Comparison of ENCODE assay signal across 11 cellular contexts in the genomic region with DNA sequence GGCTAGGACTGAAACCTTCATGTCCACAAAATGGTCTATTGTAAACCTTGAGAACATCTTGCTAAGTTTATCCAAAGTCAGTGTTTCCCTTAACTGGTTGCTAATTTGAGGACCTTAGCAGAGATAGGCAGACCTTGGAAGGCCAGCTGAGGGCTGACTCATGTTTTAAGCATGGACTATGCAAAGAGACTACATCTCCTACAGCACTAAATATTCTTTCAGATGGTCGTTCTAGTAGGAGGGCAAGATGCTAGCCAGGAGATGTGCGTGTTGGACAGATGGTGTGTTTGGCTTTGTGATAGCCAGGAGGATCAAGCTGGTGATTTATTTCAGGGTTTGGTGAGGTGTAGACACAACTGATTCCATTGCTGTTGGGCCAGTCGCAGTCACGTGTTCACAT.
A peak's percentile ranks its signal among the peaks of the same experiment; 100 is the strongest.
DNase-seq lines count a peak whose midpoint lies in the region; ATAC-seq and TF ChIP-seq lines count a peak whose summit lies in the region.
"Had no signal": no experiment of that assay in that cellular context is flagged by ENCODE, and none has a peak within 500 bp of the region (broad histone marks: within the 10 kb centered on the region; RNA-seq: fewer than 3 reads in every experiment).

No MANE protein-coding gene starts in this region.

- no peak for TF ChIP-seq POLR2A in testis (IDR thresholded peaks at IDR 0.05)

- CTCF ChIA-PET in activated CD4-positive, alpha-beta T cell treated with anti-CD3 and anti-CD28 coated beads for 36 hours (lab: Charles Lee): interaction anchor here (0.6 to 1.2 kb wide), 2 partner anchors 16 to 73 kb away, joined by 3 to 6 read pairs; no protein-coding TSS in a partner anchor

- peak; percentile 58 for ATAC-seq in left ventricle myocardium superior
- no peak for ATAC-seq in activated CD4-positive, alpha-beta T cell treated with anti-CD3 and anti-CD28 coated beads for 36 hours

- H3K9me3 ChIP-seq in testis: no peaks in the 10 kb centered on the region
- H3K9me3 ChIP-seq: colonic mucosa had no signal

- H3K4me3 ChIP-seq in astrocyte of the spinal cord (ENCODE audit: low read depth, low read length) (no peak overlapping the region), testis (no peak overlapping the region)
- H3K4me3 ChIP-seq: colonic mucosa had no signal

- no peaks in the 10 kb centered on the region for H3K9me3 Mint-ChIP-seq in activated T-cell treated with anti-CD3 and anti-CD28 coated beads, Interleukin-2, amount 50 U/mL, for 24 hours
- no peaks in the 10 kb centered on the region for H3K9me3 Mint-ChIP-seq in activated CD4-positive, alpha-beta T cell treated with anti-CD3 and anti-CD28 coated beads for 36 hours (ENCODE audit: low read depth)

- DNase-seq in HS-5 (ENCODE audit: low read depth): peak; percentile 32
- DNase-seq in astrocyte of the spinal cord (ENCODE audit: low read depth, low spot score): peak; percentile 87
- no peak for DNase-seq in left ventricle myocardium superior
- DNase-seq in testis: peak; percentile 56
- DNase-seq in activated T-cell treated with anti-CD3 and anti-CD28 coated beads, Interleukin-2, amount 50 U/mL, for 24 hours: no peak
- DNase-seq in D341Med (ENCODE audit: low spot score): no peak
- no peak for DNase-seq in DMS53 treated with DMSO at 0.1 percent for 48 hours (lab: John Stamatoyannopoulos, UW; ENCODE audit: unreplicated experiment)
- DNase-seq in activated CD4-positive, alpha-beta T cell treated with anti-CD3 and anti-CD28 coated beads for 36 hours: no peak
- DNase-seq: colonic mucosa, GOT3 had no signal

- no peaks in the 10 kb centered on the region for H3K27me3 ChIP-seq in testis
- H3K27me3 ChIP-seq: colonic mucosa had no signal

- peaks cover 19% of the 10 kb centered on the region for H3K27me3 Mint-ChIP-seq in activated T-cell treated with anti-CD3 and anti-CD28 coated beads, Interleukin-2, amount 50 U/mL, for 24 hours
- H3K27me3 Mint-ChIP-seq in activated CD4-positive, alpha-beta T cell treated with anti-CD3 and anti-CD28 coated beads for 36 hours: peaks cover 2% of the 10 kb centered on the region

- H3K4me1 ChIP-seq in testis: peaks cover 33% of the 10 kb centered on the region
- H3K4me1 ChIP-seq: colonic mucosa, parathyroid adenoma had no signal

- in situ Hi-C loops in astrocyte of the spinal cord (cut with HindIII; ENCODE audit: low sequenced_read_pairs): no loop called here

- no peak overlapping the region for H3K27ac Mint-ChIP-seq in activated T-cell treated with anti-CD3 and anti-CD28 coated beads, Interleukin-2, amount 50 U/mL, for 24 hours
- H3K27ac Mint-ChIP-seq in activated CD4-positive, alpha-beta T cell treated with anti-CD3 and anti-CD28 coated beads for 36 hours: no peak overlapping the region

- H3K36me3 ChIP-seq in testis (ENCODE audit: low read depth, missing control alignments): no peaks in the 10 kb centered on the region
- H3K36me3 ChIP-seq: colonic mucosa had no signal

- H3K36me3 Mint-ChIP-seq in activated T-cell treated with anti-CD3 and anti-CD28 coated beads, Interleukin-2, amount 50 U/mL, for 24 hours (ENCODE audit: low read depth): no peaks in the 10 kb centered on the region
- H3K36me3 Mint-ChIP-seq in activated CD4-positive, alpha-beta T cell treated with anti-CD3 and anti-CD28 coated beads for 36 hours (ENCODE audit: low read depth): no peaks in the 10 kb centered on the region

- intact Hi-C loops in left ventricle myocardium superior (cut with micrococcal nuclease) (no loop called here), testis (cut with DNase I; ENCODE audit: low total_unique reads) (no loop called here)
- intact Hi-C loops in activated CD4-positive, alpha-beta T cell treated with anti-CD3 and anti-CD28 coated beads for 36 hours (cut with DNase I, micrococcal nuclease): no loop called here

- TF ChIP-seq CTCF in astrocyte of the spinal cord (IDR thresholded peaks at IDR 0.05; ENCODE audit: low read depth, low read length): no peak
- no peak for TF ChIP-seq CTCF in testis (IDR thresholded peaks at IDR 0.05)

- no peak overlapping the region for H3K27ac ChIP-seq in testis
- H3K27ac ChIP-seq: colonic mucosa, parathyroid adenoma had no signal

- no peak overlapping the region for H3K4me3 Mint-ChIP-seq in activated T-cell treated with anti-CD3 and anti-CD28 coated beads, Interleukin-2, amount 50 U/mL, for 24 hours
- no peak overlapping the region for H3K4me3 Mint-ChIP-seq in activated CD4-positive, alpha-beta T cell treated with anti-CD3 and anti-CD28 coated beads for 36 hours

- 48 to 53% methylated on average over 4 of the region's 4 CpGs for WGBS in testis, 2 donors

- no peaks in the 10 kb centered on the region for H3K4me1 Mint-ChIP-seq in activated T-cell treated with anti-CD3 and anti-CD28 coated beads, Interleukin-2, amount 50 U/mL, for 24 hours (ENCODE audit: low read depth)
- no peaks in the 10 kb centered on the region for H3K4me1 Mint-ChIP-seq in activated CD4-positive, alpha-beta T cell treated with anti-CD3 and anti-CD28 coated beads for 36 hours

- POLR2A ChIA-PET in activated CD4-positive, alpha-beta T cell treated with anti-CD3 and anti-CD28 coated beads for 36 hours (lab: Charles Lee): no interaction called here

Comparison
In these comparisons a context has a peak if more than half of its experiments do, and no peak if none do; other contexts are left out.
1. DNase-seq: peak in HS-5 (single experiment), astrocyte of the spinal cord (single experiment) and testis (single experiment); none in left ventricle myocardium superior (single experiment), activated T-cell treated with anti-CD3 and anti-CD28 coated beads, Interleukin-2, amount 50 U/mL, for 24 hours (single experiment), D341Med (single experiment), DMS53 treated with DMSO at 0.1 percent for 48 hours (single experiment) and activated CD4-positive, alpha-beta T cell treated with anti-CD3 and anti-CD28 coated beads for 36 hours (single experiment).